18 cellular contexts compared by ENCODE assay signal in genomic region chr11:117836077-117836960, GRCh38. TPM values are rescaled to one million over a fixed set of nuclear protein-coding genes. Genes with fewer than 3 reads are reported as not detected.
DNase-seq lines count a peak whose midpoint lies in the region; ATAC-seq and TF ChIP-seq lines count a peak whose summit lies in the region.
"Had no signal": no experiment of that assay in that cellular context is flagged by ENCODE, and none has a peak within 500 bp of the region (broad histone marks: within the 10 kb centered on the region; RNA-seq: fewer than 3 reads in every experiment).

No MANE protein-coding gene starts in this region.

- no peak overlapping the region for H3K27ac ChIP-seq in HL-60 (replicated peaks)
- H3K27ac ChIP-seq in spleen, result peak overlapping the region in 1 of 8 donors; percentile 21

- TF ChIP-seq CTCF in HL-60 (IDR thresholded peaks at IDR 0.05; ENCODE audit: insufficient read depth, low read length) (no peak), spleen (IDR thresholded peaks at IDR 0.05 in 8 of 11, conservative IDR thresholded peaks at IDR 0.05 in 3 of 11) (no peak)

- peaks cover under 1 to 51% (median 7%) of the 10 kb centered on the region in 6 donors for H3K4me1 ChIP-seq in spleen

- no peak for TF ChIP-seq POLR2A in spleen (IDR thresholded peaks at IDR 0.05)

- peak; percentile 16 for ATAC-seq in left ventricle myocardium superior
- ATAC-seq in GM21737 (IDR thresholded peaks at IDR 0.05; ENCODE audit: unreplicated experiment), result no peak

- in situ Hi-C loops in ACHN (cut with HindIII; ENCODE audit: low pct_ligation_motif_present, low pct_unique_long_range_greater_than_20kb, low sequenced_read_pairs), result no loop called here

- H3K27me3 ChIP-seq in HL-60 (ENCODE audit: insufficient read depth, poor library complexity, severe bottlenecking), result no peaks in the 10 kb centered on the region
- no peaks in the 10 kb centered on the region for H3K27me3 ChIP-seq in spleen (replicated peaks in 1 of 7)

- intact Hi-C loops in left ventricle myocardium superior (cut with micrococcal nuclease), result no loop called here
- intact Hi-C loops in spleen (cut with DNase I; ENCODE audit: low total_unique reads), result no loop called here

- no peaks in the 10 kb centered on the region for H3K9me3 ChIP-seq in spleen

- H3K4me3 ChIP-seq in HL-60 (replicated peaks; ENCODE audit: insufficient read depth, low read length) (no peak overlapping the region), spleen (no peak overlapping the region)

- peak; percentile 45 to 62 for DNase-seq in HL-60 (ENCODE audit: low read depth in 1 of 2, low spot score in 1 of 2)
- DNase-seq in SIG-M5 treated with dmso at 0.1 percent for 504 hours (lab: John Stamatoyannopoulos, UW; ENCODE audit: unreplicated experiment), result peak; percentile 86
- no peak for DNase-seq in left ventricle myocardium superior
- peak; percentile 25 for DNase-seq in spleen
- no peak for DNase-seq in ACHN
- no peak for DNase-seq in GM19238 (ENCODE audit: insufficient read length, low spot score)
- no peak for DNase-seq in NCI-H82 (lab: John Stamatoyannopoulos, UW)
- DNase-seq: activated B cell treated with CpG ODN at 0.5 μM for 24 hours; activated naive CD8-positive, alpha-beta T cell treated with anti-CD3 and anti-CD28 coated beads for 36 hours; DMS79 treated with DMSO at 0.1 percent for 48 hours; mesendoderm; NCI-H1694; nucleus accumbens; stimulated activated naive CD4-positive, alpha-beta T cell treated with Interleukin-2 at 50 U/mL for 16 hours; SW 1271 had no signal

- H3K36me3 ChIP-seq in spleen, result peaks cover 0 to 47% (median 10%) of the 10 kb centered on the region in 6 donors

- 58 to 78% (median 70%) methylated on average over 14 of the region's 14 CpGs for WGBS in spleen, 5 donors

RNA-seq across cellular contexts. Expression of gene FXYD2, which starts 11.8 kb away (rescaled TPM):
- total RNA-seq in left ventricle myocardium superior (1.4 TPM), spleen (10 to 100 TPM in 2 of 7 donors, 1 to 10 TPM in 5; 4.7 to 20.0 (median 7.3) TPM)
- polyA plus RNA-seq in spleen, result 10 to 100 TPM in 1 of 3 donors, 1 to 10 TPM in 2; 8.3 to 18.4 (median 9.8) TPM
- total RNA-seq: bronchial epithelial cell had no signal
- polyA plus RNA-seq: BJ had no signal

RNA-seq across cellular contexts. Expression of gene DSCAML1, which starts 39.3 kb away (rescaled TPM):
- total RNA-seq in left ventricle myocardium superior (1.2 TPM), spleen (10 to 100 TPM in 1 of 7 donors, 1 to 10 TPM in 5, under 1 TPM in 1; 0.54 to 10.7 (median 3.6) TPM)
- under 1 TPM; 0.07 to 0.41 (median 0.35) TPM for polyA plus RNA-seq in spleen
- polyA plus RNA-seq: BJ had no signal

RNA-seq across cellular contexts. Expression of gene FXYD6, which starts 40.1 kb away (rescaled TPM):
- total RNA-seq in left ventricle myocardium superior (35.4 TPM), spleen (100 to 1,000 TPM in 5 of 7 donors, 10 to 100 TPM in 2; 75.4 to 230 (median 140) TPM)
- 10 to 100 TPM; 40.8 to 71.5 (median 51.4) TPM for polyA plus RNA-seq in spleen
- total RNA-seq: activated B cell treated with CpG ODN at 0.5 μM for 24 hours, bronchial epithelial cell had no signal
- polyA plus RNA-seq: BJ had no signal

Comparison
In these comparisons a context has a peak if more than half of its experiments do, and no peak if none do; other contexts are left out.
1. DNase-seq: peak in HL-60 (2 of 2), SIG-M5 treated with dmso at 0.1 percent for 504 hours (single experiment) and spleen (single experiment); none in left ventricle myocardium superior (single experiment), ACHN (single experiment), GM19238 (single experiment) and NCI-H82 (single experiment).